38 cellular contexts compared by ENCODE assay signal in genomic region chr3:186619787-186620212, GRCh38. TPM values are rescaled to one million over a fixed set of nuclear protein-coding genes. Genes with fewer than 3 reads are reported as not detected.
"Had no signal": no experiment of that assay in that cellular context is flagged by ENCODE, and none has a peak within 500 bp of the region (broad histone marks: within the 10 kb centered on the region; RNA-seq: fewer than 3 reads in every experiment).

No MANE protein-coding gene starts in this region.

- DNase-seq: Karpas-422, Kasumi-1, MG63, MM.1S, MV-4-11, NCI-H1048, NCI-H1092, NCI-H1092 treated with DMSO at 0.1 percent for 48 hours, NCI-H1105, NCI-H1105 treated with DMSO at 0.1 percent for 48 hours, NCI-H1417, NCI-H1417 treated with DMSO at 0.1 percent for 48 hours, NCI-H1436, NCI-H1436 treated with DMSO at 0.1 percent for 48 hours, NCI-H146, NCI-H1694, NCI-H1694 treated with DMSO at 0.1 percent for 48 hours, NCI-H187 treated with DMSO at 0.1 percent for 48 hours, NCI-H1930, NCI-H2029, NCI-H2029 treated with DMSO at 0.1 percent for 48 hours, NCI-H2081, NCI-H2081 treated with DMSO at 0.1 percent for 48 hours, NCI-H2107, NCI-H2171, NCI-H2171 treated with DMSO at 0.1 percent for 48 hours, NCI-H2227 treated with DMSO at 0.1 percent for 48 hours, NCI-H226, NCI-H345, NCI-H446, NCI-H446 treated with DMSO at 0.1 percent for 48 hours, NCI-H510A, NCI-H510A treated with DMSO at 0.1 percent for 48 hours, NCI-H524 had no signal

- H3K4me3 ChIP-seq: MG63 had no signal

- H3K9me3 ChIP-seq: MG63 had no signal

- H3K36me3 ChIP-seq: MG63 had no signal

RNA-seq across cellular contexts. Expression of gene AHSG, which starts 6.9 kb away (rescaled TPM):
- total RNA-seq: LHCN-M2, M059J, MCF 10A, NCI-H460 had no signal

RNA-seq across cellular contexts. Expression of gene FETUB, which starts 20.4 kb away (rescaled TPM):
- total RNA-seq: M059J, MCF 10A, NCI-H460 had no signal

RNA-seq across cellular contexts. Expression of gene HRG, which starts 46.0 kb away (rescaled TPM):
- total RNA-seq: M059J had no signal
